ENCODE assay signal across 8 cellular contexts in genomic region chr14:104795468-104795780, GRCh38. TPM values are rescaled to one million over a fixed set of nuclear protein-coding genes. Genes with fewer than 3 reads are reported as not detected.
DNase-seq lines count a peak whose midpoint lies in the region; ATAC-seq, FAIRE-seq and TF ChIP-seq lines count a peak whose summit lies in the region.

Gene AKT1, minus strand, starts transcription at chr14:104795748. Its CDS starts 3,105 bp downstream, at chr14:104792643.

- H3K79me2 ChIP-seq in HepG2 (ENCODE audit: insufficient read depth, low read length) = peaks cover 25% of the 10 kb centered on the region

- POLR2A ChIA-PET in HepG2 (lab: Yijun Ruan, JAX) = interaction anchor here (1.3 to 4.1 kb wide), 3 partner anchors 27 to 69 kb away, joined by 4 to 23 read pairs (median 15); partner anchors contain the start of gene CEP170B

- DNase-seq in GM12864 (ENCODE audit: low read depth) = no peak
- DNase-seq in breast epithelium (ENCODE audit: low spot score in 2 of 2) = no peak
- no peak for DNase-seq in HepG2 (ENCODE audit: low spot score)
- DNase-seq in GOT3 (lab: John Stamatoyannopoulos, UW) = no peak
- DNase-seq in medulla oblongata (ENCODE audit: extremely low spot score) = no peak

- peaks cover 12% of the 10 kb centered on the region for H4K20me1 ChIP-seq in HepG2 (ENCODE audit: insufficient read depth, low read length)

- H3K27me3 ChIP-seq in HUES6 (ENCODE audit: control insufficient read depth, insufficient read depth, low read length) (peaks cover 32% of the 10 kb centered on the region), breast epithelium (no peaks in the 10 kb centered on the region), HepG2 (ENCODE audit: control insufficient read depth in 1 of 2, insufficient read depth in 2 of 2, low read length in 2 of 2) (no peaks in the 10 kb centered on the region)

- H3K4me2 ChIP-seq in HepG2 (ENCODE audit: low read depth, low read length) = peak within 1 kb of the TSS; percentile 100

- H3K9me3 ChIP-seq in HUES6 (ENCODE audit: control insufficient read depth, insufficient read depth, low read depth, low read length) (no peaks in the 10 kb centered on the region), breast epithelium (no peaks in the 10 kb centered on the region), HepG2 (ENCODE audit: low read length) (no peaks in the 10 kb centered on the region)

- WGBS in HepG2 (ENCODE audit: low lambda C conversion rate) = no CpG with 5 or more reads among the region's 62 CpGs

- peak within 1 kb of the TSS; percentile 86 for H3K9ac ChIP-seq in HUES6 (ENCODE audit: low read length)
- peak within 1 kb of the TSS; percentile 86 for H3K9ac ChIP-seq in HepG2 (ENCODE audit: insufficient read depth, low read depth, low read length)

- TF ChIP-seq POLR2A in breast epithelium (IDR thresholded peaks at IDR 0.05) = no peak
- TF ChIP-seq POLR2A in HepG2 (IDR thresholded peaks at IDR 0.05; ENCODE audit: insufficient read depth in 1 of 2, low read depth in 2 of 2, low read length in 2 of 2) = no peak

- no peak for TF ChIP-seq EP300 in HepG2 (IDR thresholded peaks at IDR 0.05; ENCODE audit: low read depth in 2 of 2, low read length in 2 of 2)
- TF ChIP-seq EP300 in HepG2 (CRISPR knock-in tag; IDR thresholded peaks at IDR 0.05; ENCODE audit: borderline replicate concordance) = no peak

- TF ChIP-seq CTCF in GM12864 (IDR thresholded peaks at IDR 0.05; ENCODE audit: low read depth, low read length, missing control alignments) = no peak
- TF ChIP-seq CTCF in breast epithelium (IDR thresholded peaks at IDR 0.05) = no peak
- TF ChIP-seq CTCF in HepG2 (CRISPR knock-in tag; IDR thresholded peaks at IDR 0.05) = no peak

- no TSS peak for BruUV-seq in HepG2 (replicated peaks; lab: Mats Ljungman, UMichigan)

- H3K36me3 ChIP-seq in HUES6 (ENCODE audit: control insufficient read depth, insufficient read depth, low read length) = peaks cover 14% of the 10 kb centered on the region
- H3K36me3 ChIP-seq in breast epithelium = no peaks in the 10 kb centered on the region
- H3K36me3 ChIP-seq in HepG2 (replicated peaks in 1 of 2; ENCODE audit: control insufficient read depth in 1 of 2, insufficient read depth in 2 of 2, low read length in 2 of 2) = peaks cover 5 to 15% of the 10 kb centered on the region in 2 experiments; a peak in 3 of 5 replicates

- in situ Hi-C loops in HepG2 (cut with HindIII; ENCODE audit: extremely low pct_ligation_motif_present, low pct_unique_long_range_greater_than_20kb) = no loop called here

- H2AFZ ChIP-seq in HepG2 (ENCODE audit: low read length) = no peak within 1 kb of the TSS

- H3K27ac ChIP-seq in HUES6 (ENCODE audit: low read depth, low read length) = no peak within 1 kb of the TSS; the same call in 1 of the 2 replicates
- H3K27ac ChIP-seq in breast epithelium = peak within 1 kb of the TSS; percentile 86 to 98
- H3K27ac ChIP-seq in HepG2 (ENCODE audit: extremely low read length, insufficient read depth, low read length) = peak within 1 kb of the TSS; percentile 57
- H3K27ac ChIP-seq in temporal lobe (ENCODE audit: low read depth, low read length) = peak within 1 kb of the TSS; percentile 61

- H3K4me3 ChIP-seq in GM12864 (ENCODE audit: low read depth, low read length) = peak within 1 kb of the TSS; percentile 63
- peak within 1 kb of the TSS; percentile 89 for H3K4me3 ChIP-seq in HUES6 (ENCODE audit: low read depth, low read length)
- H3K4me3 ChIP-seq in breast epithelium = peak within 1 kb of the TSS; percentile 76 to 89 (median 79)
- peak within 1 kb of the TSS; percentile 78 to 92 (median 88) for H3K4me3 ChIP-seq in HepG2 (replicated peaks in 1 of 3; ENCODE audit: insufficient read depth in 1 of 3, low read depth in 2 of 3, low read length in 3 of 3)

- intact Hi-C loops in breast epithelium (cut with DNase I; ENCODE audit: low total_unique reads) (no loop called here), HepG2 (cut with micrococcal nuclease; ENCODE audit: unreplicated experiment) (loop anchor here (2.0 kb wide), 1 partner anchor 15 kb away; no protein-coding TSS in a partner anchor)

- CTCF ChIA-PET in HepG2 (lab: Yijun Ruan, JAX; ENCODE audit: low intra/inter-chr PET ratio, low total read pairs) = no interaction called here

- no peak for FAIRE-seq in HepG2 (lab: Jason Lieb, UNC)

- TF ChIP-seq RAD21 in HepG2 (CRISPR knock-in tag; IDR thresholded peaks at IDR 0.05) = no peak

- ATAC-seq in HepG2 (no peak), GM18907 (IDR thresholded peaks at IDR 0.05; ENCODE audit: unreplicated experiment) (no peak)

- H3K4me1 ChIP-seq in HUES6 (ENCODE audit: control insufficient read depth, insufficient read depth, low read length) (peaks cover 45% of the 10 kb centered on the region), breast epithelium (peaks cover 10 to 24% of the 10 kb centered on the region in 2 donors), HepG2 (ENCODE audit: insufficient read depth, low read length) (peaks cover 65% of the 10 kb centered on the region)

TF ChIP-seq in HepG2, 621 proteins besides CTCF, POLR2A, EP300 and RAD21:
- TF ChIP-seq ZNF382 (CRISPR knock-in tag; IDR thresholded peaks at IDR 0.05; ENCODE audit: borderline replicate concordance) (no peak), RBFOX2 (IDR thresholded peaks at IDR 0.05; ENCODE audit: low read depth, low read length) (peak; percentile 22; the same call in 1 of the 2 replicates)
TF ChIP-seq in HepG2: peak in this region for 1.

RNA-seq across cellular contexts. Expression of gene AKT1, which starts in this region (rescaled TPM):
- total RNA-seq in breast epithelium = 100 to 1,000 TPM in 2 of 3 donors, 10 to 100 TPM in 1; 91.9 to 119 (median 116) TPM
- 85.7 and 96.2 TPM in 2 replicates for total RNA-seq in HepG2 (2016; rRNA removed; fragmentation: Illumina TruSeq; extraction: Trizol)
- 66.8 and 84.2 TPM in 2 replicates for total RNA-seq in HepG2 (2016; cell fraction: cytosol; rRNA removed; fragmentation: Illumina TruSeq; extraction: Trizol; ENCODE audit: low read depth)
- 76.8 and 97.9 TPM in 2 replicates for total RNA-seq in HepG2 (2016; cell fraction: insoluble cytoplasmic fraction; rRNA removed; fragmentation: Illumina TruSeq; extraction: Trizol)
- total RNA-seq in HepG2 (2016; cell fraction: membrane; rRNA removed; fragmentation: Illumina TruSeq; extraction: Trizol) = 171 and 190 TPM in 2 replicates
- total RNA-seq in HepG2 (2016; cell fraction: nucleus; rRNA removed; fragmentation: Illumina TruSeq; extraction: Trizol) = 48.2 and 57.1 TPM in 2 replicates
- 116 and 135 TPM in 2 replicates for polyA plus RNA-seq in HepG2 (2011; rRNA removed)
- 114 and 136 TPM in 2 replicates for polyA plus RNA-seq in HepG2 (2011; cell fraction: cytosol; rRNA removed)
- 362 and 435 TPM in 2 replicates for polyA plus RNA-seq in HepG2 (2011; cell fraction: nucleus; rRNA removed)
- polyA plus RNA-seq in HepG2 (2012) = 58.6 and 80.7 TPM in 2 replicates
- polyA plus RNA-seq in HepG2 (2016; cell fraction: cytosol; fragmentation: Illumina TruSeq; extraction: Trizol; ENCODE audit: low read depth) = 81.6 and 107 TPM in 2 replicates
- polyA plus RNA-seq in HepG2 (2016; cell fraction: insoluble cytoplasmic fraction; fragmentation: Illumina TruSeq; extraction: Trizol; ENCODE audit: low read depth) = 105 and 119 TPM in 2 replicates
- polyA plus RNA-seq in HepG2 (2016; cell fraction: membrane; fragmentation: Illumina TruSeq; extraction: Trizol; ENCODE audit: low read depth) = 182 and 194 TPM in 2 replicates
- polyA plus RNA-seq in HepG2 (2016; cell fraction: nucleus; fragmentation: Illumina TruSeq; extraction: Trizol; ENCODE audit: insufficient read depth, low read depth) = 146 and 159 TPM in 2 replicates
- polyA minus RNA-seq in HepG2 (2011; rRNA and poly(A)+ RNA removed; ENCODE audit: low replicate concordance) = 159 and 183 TPM in 2 replicates
- polyA minus RNA-seq in HepG2 (2011; cell fraction: cytosol; rRNA and poly(A)+ RNA removed) = 76.1 and 78.3 TPM in 2 replicates
- polyA minus RNA-seq in HepG2 (2011; cell fraction: nucleus; rRNA and poly(A)+ RNA removed) = 46.7 and 48.0 TPM in 2 replicates
- total RNA-seq in temporal lobe = 83.1 TPM
